Comparison of ENCODE assay signal across 14 cellular contexts in genomic region chr6:133645000-133645619, GRCh38.
DNase-seq lines count a peak whose midpoint lies in the region; ATAC-seq, FAIRE-seq and TF ChIP-seq lines count a peak whose summit lies in the region.
"Had no signal": no experiment of that assay in that cellular context is flagged by ENCODE, and none has a peak within 500 bp of the region (broad histone marks: within the 10 kb centered on the region; RNA-seq: fewer than 3 reads in every experiment).

No MANE protein-coding gene starts in this region.

- no peaks in the 10 kb centered on the region for H4K20me1 ChIP-seq in SK-N-SH (ENCODE audit: insufficient read depth)

- intact Hi-C loops in stomach (cut with DNase I; ENCODE audit: low total_unique reads) = no loop called here

- TF ChIP-seq EP300 in SK-N-SH (IDR thresholded peaks at IDR 0.05; ENCODE audit: borderline replicate concordance in 1 of 2, low read depth in 1 of 2, low read length in 1 of 2) (no peak), stomach (IDR thresholded peaks at IDR 0.05) (no peak)

- TF ChIP-seq RAD21 in SK-N-SH (IDR thresholded peaks at IDR 0.05; ENCODE audit: low read length) = no peak

- no peaks in the 10 kb centered on the region for H3K27me3 ChIP-seq in SJCRH30
- H3K27me3 ChIP-seq in SK-N-SH (ENCODE audit: insufficient read depth) = no peaks in the 10 kb centered on the region; the same call in 1 of the 2 replicates
- no peaks in the 10 kb centered on the region for H3K27me3 ChIP-seq in stomach
- H3K27me3 ChIP-seq: neutrophil had no signal

- H3K9ac ChIP-seq in SK-N-SH = no peak overlapping the region
- H3K9ac ChIP-seq: KMS-11 had no signal

- no peaks in the 10 kb centered on the region for H3K9me3 ChIP-seq in SJCRH30 (replicated peaks)
- H3K9me3 ChIP-seq in SK-N-SH = no peaks in the 10 kb centered on the region
- H3K9me3 ChIP-seq in stomach = no peaks in the 10 kb centered on the region
- H3K9me3 ChIP-seq: neutrophil had no signal

- H3K4me2 ChIP-seq in SK-N-SH = no peak overlapping the region
- H3K4me2 ChIP-seq: KMS-11 had no signal

- no peaks in the 10 kb centered on the region for H3F3A ChIP-seq in SK-N-SH (replicated peaks; ENCODE audit: insufficient read depth)

- POLR2A ChIA-PET in SK-N-SH (lab: Yijun Ruan, JAX) = no interaction called here

- FAIRE-seq in H54 (lab: Jason Lieb, UNC) = peak; percentile 20

- H3K36me3 ChIP-seq in SJCRH30 = no peaks in the 10 kb centered on the region
- H3K36me3 ChIP-seq in SK-N-SH (replicated peaks in 1 of 2; ENCODE audit: control insufficient read depth in 1 of 2, insufficient read depth in 2 of 2, low read length in 1 of 2) = no peaks in the 10 kb centered on the region
- H3K36me3 ChIP-seq in stomach = no peaks in the 10 kb centered on the region
- H3K36me3 ChIP-seq: neutrophil had no signal

- CTCF ChIA-PET in SK-N-SH (lab: Yijun Ruan, JAX) = interaction anchor here (0.6 kb wide), 1 partner anchor 232 kb away, joined by 3 read pairs; no protein-coding TSS in a partner anchor

- TF ChIP-seq POLR2A in H54 (IDR thresholded peaks at IDR 0.05; ENCODE audit: low read depth, low read length) (no peak), stomach (IDR thresholded peaks at IDR 0.05) (no peak)

- no peak overlapping the region for H2AFZ ChIP-seq in SK-N-SH (ENCODE audit: low read depth)

- H3K79me2 ChIP-seq in SK-N-SH (ENCODE audit: insufficient read depth) = no peaks in the 10 kb centered on the region

- TF ChIP-seq CTCF in fibroblast of villous mesenchyme (IDR thresholded peaks at IDR 0.05; ENCODE audit: insufficient read depth, low read depth, low read length) = no peak
- TF ChIP-seq CTCF in SK-N-SH (IDR thresholded peaks at IDR 0.05) = no peak
- TF ChIP-seq CTCF in stomach (IDR thresholded peaks at IDR 0.05) = no peak

- no peak overlapping the region for H3K4me3 ChIP-seq in SJCRH30
- no peak overlapping the region for H3K4me3 ChIP-seq in fibroblast of villous mesenchyme (ENCODE audit: low read depth, low read length)
- H3K4me3 ChIP-seq in SK-N-SH (ENCODE audit: low read depth in 2 of 2, low read length in 1 of 2) = no peak overlapping the region
- H3K4me3 ChIP-seq in stomach = no peak overlapping the region

- H3K27ac ChIP-seq in SJCRH30 (0 out of 2 replicates have a peak overlapping the region, but pooled peaks have one; percentile 7), SK-N-SH (ENCODE audit: low read depth in 2 of 2, low read length in 1 of 2) (no peak overlapping the region), stomach (peak overlapping the region in 2 of 5 donors; percentile 29 to 56)
- H3K27ac ChIP-seq: KMS-11, neutrophil had no signal

- H3K4me1 ChIP-seq in SJCRH30 (peaks cover 10% of the 10 kb centered on the region), SK-N-SH (ENCODE audit: control insufficient read depth in 1 of 2, insufficient read depth in 2 of 2, low read depth in 1 of 2, low read length in 1 of 2) (no peaks in the 10 kb centered on the region), stomach (peaks cover 0 to 24% (median 5%) of the 10 kb centered on the region in 4 donors)

- WGBS in SK-N-SH (ENCODE audit: low lambda C conversion rate) = 4% methylated on average over 4 of the region's 4 CpGs
- WGBS in stomach, 5 donors = 20 to 34% (median 23%) methylated on average over 4 of the region's 4 CpGs

- no peaks in the 10 kb centered on the region for H3K9me2 ChIP-seq in SK-N-SH

- no peak for ATAC-seq in HG02938 (IDR thresholded peaks at IDR 0.05; ENCODE audit: unreplicated experiment)

- DNase-seq in H54 (ENCODE audit: insufficient read length, low spot score) = no peak
- peak; percentile 10 to 33 for DNase-seq in SJCRH30
- peak; percentile 94 for DNase-seq in fibroblast of villous mesenchyme (ENCODE audit: low read depth)
- peak; percentile 58 for DNase-seq in stromal cell of bone marrow (ENCODE audit: low read depth)
- no peak for DNase-seq in SK-N-SH
- no peak for DNase-seq in stomach
- DNase-seq: activated CD4-positive, alpha-beta T cell treated with anti-CD3 and anti-CD28 coated beads, Interleukin-2, amount 50 U/mL, for 4 hours; DND-41; effector CD8-positive, alpha-beta T cell; NCI-H345; stimulated activated CD4-positive, alpha-beta T cell treated with anti-CD3 and anti-CD28 coated beads, Interleukin-4, amount 100 ng/mL, for 4 hours had no signal

TF ChIP-seq in SK-N-SH, 30 proteins besides CTCF, POLR2A, EP300 and RAD21:
- TF ChIP-seq CHD2 (IDR thresholded peaks at IDR 0.05; ENCODE audit: low read length, partially characterized antibody) = no peak
- no peak for TF ChIP-seq MAX (IDR thresholded peaks at IDR 0.05; ENCODE audit: low read depth)
- no peak for TF ChIP-seq TCF12 (IDR thresholded peaks at IDR 0.05)
- no peak for TF ChIP-seq ZBTB33 (IDR thresholded peaks at IDR 0.05; ENCODE audit: borderline replicate concordance, low read depth)
- TF ChIP-seq MXI1 (IDR thresholded peaks at IDR 0.05; ENCODE audit: low read depth, low read length) = no peak
- TF ChIP-seq EZH2phosphoT487 (IDR thresholded peaks at IDR 0.05; ENCODE audit: borderline replicate concordance, low read depth) = no peak
- TF ChIP-seq YY1 (IDR thresholded peaks at IDR 0.05; ENCODE audit: low read depth) = no peak
- TF ChIP-seq RFX5 (IDR thresholded peaks at IDR 0.05; ENCODE audit: low read length) = no peak
- no peak for TF ChIP-seq RXRA (IDR thresholded peaks at IDR 0.05; ENCODE audit: borderline replicate concordance, low read depth)
- no peak for TF ChIP-seq FOSL2 (IDR thresholded peaks at IDR 0.05; ENCODE audit: borderline replicate concordance, low read depth)
- no peak for TF ChIP-seq FOXJ3 (CRISPR knock-in tag; IDR thresholded peaks at IDR 0.05)
TF ChIP-seq in SK-N-SH: peak in this region for 0.

Comparison
In these comparisons a context has a peak if more than half of its experiments do, and no peak if none do; other contexts are left out.
1. DNase-seq: peak in SJCRH30 (2 of 2), fibroblast of villous mesenchyme (single experiment) and stromal cell of bone marrow (single experiment); none in H54 (single experiment), SK-N-SH (single experiment) and stomach (single experiment).